In the genomic region with DNA sequence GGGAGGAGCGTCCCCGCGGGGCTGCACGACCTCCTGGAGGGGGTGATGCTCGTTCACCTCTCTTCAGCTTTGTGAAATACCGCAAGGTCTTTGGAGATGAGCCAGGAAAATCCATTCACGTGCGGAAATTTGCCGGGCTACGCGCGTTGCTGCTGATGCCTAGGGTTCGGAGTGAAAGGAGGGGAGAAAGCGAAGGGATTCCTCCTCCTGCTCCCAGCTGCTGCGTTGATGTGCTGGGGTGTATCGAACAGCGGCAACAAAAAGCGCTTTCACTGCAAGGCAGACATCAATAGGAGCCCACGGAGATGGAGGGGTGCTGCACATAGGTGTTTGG, we compare ENCODE assay signal across 10 cellular contexts. TPM values are rescaled to one million over a fixed set of nuclear protein-coding genes. Genes with fewer than 3 reads are reported as not detected.
DNase-seq lines count a peak whose midpoint lies in the region; ATAC-seq and TF ChIP-seq lines count a peak whose summit lies in the region.
"Had no signal": no experiment of that assay in that cellular context is flagged by ENCODE, and none has a peak within 500 bp of the region (broad histone marks: within the 10 kb centered on the region; RNA-seq: fewer than 3 reads in every experiment).

No MANE protein-coding gene starts in this region.

- H3K4me3 Mint-ChIP-seq in neural progenitor cell, result peak overlapping the region; percentile 91

- H3K9me3 Mint-ChIP-seq in neural progenitor cell, result no peaks in the 10 kb centered on the region

- peaks cover 4% of the 10 kb centered on the region for H3F3A ChIP-seq in neural progenitor cell (ENCODE audit: low read depth)

- no peaks in the 10 kb centered on the region for H3K9me3 ChIP-seq in HUES48 (ENCODE audit: control insufficient read depth, insufficient read depth, low read length)
- H3K9me3 ChIP-seq in esophagus (ENCODE audit: control insufficient read depth in 2 of 2, insufficient read depth in 1 of 2, low read depth in 1 of 2, low read length in 1 of 2), result no peaks in the 10 kb centered on the region
- H3K9me3 ChIP-seq in neural progenitor cell (ENCODE audit: low read depth), result no peaks in the 10 kb centered on the region

- no peaks in the 10 kb centered on the region for H3K36me3 Mint-ChIP-seq in neural progenitor cell

- H3K9ac ChIP-seq in HUES48 (ENCODE audit: low read depth, low read length), result no peak overlapping the region
- H3K9ac ChIP-seq in neural progenitor cell, result no peak overlapping the region
- H3K9ac ChIP-seq: KMS-11 had no signal

- H3K27ac Mint-ChIP-seq in neural progenitor cell, result no peak overlapping the region

- H3K4me3 ChIP-seq in AG04449 (ENCODE audit: low read depth, low read length), result peak overlapping the region; percentile 46
- peak overlapping the region; percentile 69 for H3K4me3 ChIP-seq in HUES48 (ENCODE audit: low read depth, low read length)
- peak overlapping the region; percentile 51 to 58 for H3K4me3 ChIP-seq in esophagus (ENCODE audit: low read depth in 1 of 2, low read length in 2 of 2)
- peak overlapping the region; percentile 78 for H3K4me3 ChIP-seq in neural progenitor cell

- WGBS in esophagus, 2 donors, result 9 to 10% methylated on average over 19 of the region's 19 CpGs

- peaks cover 28% of the 10 kb centered on the region for H3K27me3 Mint-ChIP-seq in neural progenitor cell (ENCODE audit: insufficient read depth, low read depth)

- DNase-seq in AG04449 (ENCODE audit: low read depth, low spot score) (no peak), neural progenitor cell (ENCODE audit: low spot score) (no peak), HuH-7 (ENCODE audit: low spot score) (no peak), GDM1 (lab: John Stamatoyannopoulos, UW) (no peak)

- H3K36me3 ChIP-seq in HUES48 (ENCODE audit: control insufficient read depth, insufficient read depth, low read length) (no peaks in the 10 kb centered on the region), esophagus (ENCODE audit: control insufficient read depth in 2 of 2, insufficient read depth in 2 of 2, low read length in 1 of 2) (no peaks in the 10 kb centered on the region), neural progenitor cell (no peaks in the 10 kb centered on the region)

- CTCF ChIA-PET in AG04449 (lab: Yijun Ruan, JAX), result interaction anchor here (1.1 to 3.4 kb wide), 3 partner anchors 10 to 736 kb away, joined by 3 to 29 read pairs (median 4); no protein-coding TSS in a partner anchor

- peak overlapping the region; percentile 95 for H3K4me2 ChIP-seq in neural progenitor cell
- H3K4me2 ChIP-seq: KMS-11 had no signal

- no peaks in the 10 kb centered on the region for H4K20me1 ChIP-seq in neural progenitor cell (ENCODE audit: low read depth)

- no peak for ATAC-seq in HG02973 (IDR thresholded peaks at IDR 0.05; ENCODE audit: unreplicated experiment)
- no peak for ATAC-seq in GM21360 (IDR thresholded peaks at IDR 0.05; ENCODE audit: unreplicated experiment)

- TF ChIP-seq CTCF in AG04449 (IDR thresholded peaks at IDR 0.05; ENCODE audit: insufficient read depth, low read length, missing control alignments), result no peak
- no peak for TF ChIP-seq CTCF in neural progenitor cell (IDR thresholded peaks at IDR 0.05)

- H2AFZ ChIP-seq in neural progenitor cell (replicated peaks), result peak overlapping the region; percentile 94

- H3K27me3 ChIP-seq in HUES48 (ENCODE audit: control insufficient read depth, insufficient read depth, low read length) (peaks cover 66% of the 10 kb centered on the region), esophagus (ENCODE audit: control insufficient read depth in 1 of 2, insufficient read depth in 2 of 2, low read length in 2 of 2) (peaks cover 0 to 12% of the 10 kb centered on the region in 2 donors), neural progenitor cell (peaks cover 87% of the 10 kb centered on the region)

- H3K4me1 ChIP-seq in HUES48 (ENCODE audit: control insufficient read depth, insufficient read depth, low read length), result peaks cover 10% of the 10 kb centered on the region; the same call in 1 of the 2 replicates
- H3K4me1 ChIP-seq in esophagus (ENCODE audit: control insufficient read depth in 2 of 2, insufficient read depth in 2 of 2, low read length in 1 of 2), result peaks cover 12 to 16% of the 10 kb centered on the region in 2 donors
- peaks cover 17% of the 10 kb centered on the region for H3K4me1 ChIP-seq in neural progenitor cell

- no peak overlapping the region for H3K27ac ChIP-seq in HUES48 (ENCODE audit: low read depth, low read length)
- no peak overlapping the region for H3K27ac ChIP-seq in esophagus (ENCODE audit: low read depth in 2 of 2, low read length in 1 of 2)
- H3K27ac ChIP-seq in neural progenitor cell, result no peak overlapping the region
- H3K27ac ChIP-seq: KMS-11 had no signal

- no peaks in the 10 kb centered on the region for H3K79me2 ChIP-seq in neural progenitor cell (ENCODE audit: low read depth)

- POLR2A ChIA-PET in AG04449 (lab: Yijun Ruan, JAX), result interaction anchor here (0.7 kb wide), 1 partner anchor 290 kb away, joined by 3 read pairs; no protein-coding TSS in a partner anchor

- peaks cover 9% of the 10 kb centered on the region for H3K4me1 Mint-ChIP-seq in neural progenitor cell

RNA-seq across cellular contexts. Expression of a gene that starts 0.4 kb away (rescaled TPM):
- polyA plus RNA-seq in esophagus, result under 1 TPM; 0.08 to 0.10 TPM
- 0.71 and 0.77 TPM in 2 replicates for total RNA-seq in neural progenitor cell (ENCODE audit: low replicate concordance)
- total RNA-seq: pulmonary artery endothelial cell had no signal
